ENCODE assay signal across 9 cellular contexts in genomic region chr16:4323071-4323844, GRCh38. TPM values are rescaled to one million over a fixed set of nuclear protein-coding genes. Genes with fewer than 3 reads are reported as not detected.
DNase-seq lines count a peak whose midpoint lies in the region; ATAC-seq and TF ChIP-seq lines count a peak whose summit lies in the region.
"Had no signal": no experiment of that assay in that cellular context is flagged by ENCODE, and none has a peak within 500 bp of the region (broad histone marks: within the 10 kb centered on the region; RNA-seq: fewer than 3 reads in every experiment).

No MANE protein-coding gene starts in this region.

- no peaks in the 10 kb centered on the region for H3K9me3 Mint-ChIP-seq in mesothelial cell of epicardium
- no peaks in the 10 kb centered on the region for H3K9me3 Mint-ChIP-seq in T-helper 2 cell treated with Interferon-gamma antibody and Interleukin-4, amounts not matched to agents 5 μg/mL and 100 μg/mL, for 36 hours
- H3K9me3 Mint-ChIP-seq in activated T-helper 1 cell treated with anti-CD3 and anti-CD28 coated beads, Interleukin-12 subunit alpha, Interleukin-12 subunit beta, Interleukin-2, Interleukin-4 antibody, amounts not matched to agents 30 ng/mL and 10 ng/mL and 1 ng/mL, durations not matched to agents 14 hours and 24 hours and 36 hours, result no peaks in the 10 kb centered on the region

- H3K36me3 ChIP-seq in esophagus muscularis mucosa, result no peaks in the 10 kb centered on the region
- no peaks in the 10 kb centered on the region for H3K36me3 ChIP-seq in thyroid gland

- H3K27me3 Mint-ChIP-seq in mesothelial cell of epicardium (ENCODE audit: low read depth), result no peaks in the 10 kb centered on the region
- H3K27me3 Mint-ChIP-seq in T-helper 2 cell treated with Interferon-gamma antibody and Interleukin-4, amounts not matched to agents 5 μg/mL and 100 μg/mL, for 36 hours (ENCODE audit: low read depth), result peaks cover 9% of the 10 kb centered on the region
- H3K27me3 Mint-ChIP-seq in activated T-helper 1 cell treated with anti-CD3 and anti-CD28 coated beads, Interleukin-12 subunit alpha, Interleukin-12 subunit beta, Interleukin-2, Interleukin-4 antibody, amounts not matched to agents 30 ng/mL and 10 ng/mL and 1 ng/mL, durations not matched to agents 14 hours and 24 hours and 36 hours (ENCODE audit: insufficient read depth), result peaks cover 10% of the 10 kb centered on the region

- ATAC-seq in GM21723 (IDR thresholded peaks at IDR 0.05; ENCODE audit: unreplicated experiment), result no peak

- peaks cover 78 to 100% (median 100%) of the 10 kb centered on the region in 4 donors for H3K4me1 ChIP-seq in esophagus muscularis mucosa
- peaks cover 77 to 92% of the 10 kb centered on the region in 2 donors for H3K4me1 ChIP-seq in thyroid gland

- peak overlapping the region; percentile 95 for H3K27ac Mint-ChIP-seq in mesothelial cell of epicardium
- no peak overlapping the region for H3K27ac Mint-ChIP-seq in T-helper 2 cell treated with Interferon-gamma antibody and Interleukin-4, amounts not matched to agents 5 μg/mL and 100 μg/mL, for 36 hours
- no peak overlapping the region for H3K27ac Mint-ChIP-seq in activated T-helper 1 cell treated with anti-CD3 and anti-CD28 coated beads, Interleukin-12 subunit alpha, Interleukin-12 subunit beta, Interleukin-2, Interleukin-4 antibody, amounts not matched to agents 30 ng/mL and 10 ng/mL and 1 ng/mL, durations not matched to agents 14 hours and 24 hours and 36 hours

- H3K27ac ChIP-seq in esophagus muscularis mucosa (replicated peaks in 1 of 4) (peak overlapping the region; percentile 96 to 97 (median 96)), thyroid gland (peak overlapping the region; percentile 81 to 95 (median 93))

- H3K4me3 ChIP-seq in esophagus muscularis mucosa (peak overlapping the region; percentile 12 to 31 (median 23)), thyroid gland (replicated peaks in 1 of 3) (no peak overlapping the region)

- TF ChIP-seq POLR2A in esophagus muscularis mucosa (IDR thresholded peaks at IDR 0.05; ENCODE audit: low read depth), result no peak
- peak in 1 of 2 donors; percentile 8 for TF ChIP-seq POLR2A in thyroid gland (IDR thresholded peaks at IDR 0.05)

- peak; percentile 46 for DNase-seq in NCI-H226
- DNase-seq in esophagus muscularis mucosa (ENCODE audit: extremely low spot score), result no peak
- DNase-seq in mesothelial cell of epicardium (ENCODE audit: low spot score in 2 of 2, unreplicated experiment in 2 of 2), result peak in 1 of 2 experiments; percentile 50
- peak; percentile 75 to 83 for DNase-seq in thyroid gland
- no peak for DNase-seq in T-helper 2 cell treated with Interferon-gamma antibody and Interleukin-4, amounts not matched to agents 5 μg/mL and 100 μg/mL, for 36 hours (ENCODE audit: low spot score)
- DNase-seq in activated T-helper 1 cell treated with anti-CD3 and anti-CD28 coated beads, Interleukin-12 subunit alpha, Interleukin-12 subunit beta, Interleukin-2, Interleukin-4 antibody, amounts not matched to agents 30 ng/mL and 10 ng/mL and 1 ng/mL, durations not matched to agents 14 hours and 24 hours and 36 hours (ENCODE audit: low spot score), result no peak
- no peak for DNase-seq in GM19240 (ENCODE audit: insufficient read length, low spot score)
- DNase-seq: activated T-cell treated with anti-CD3 and anti-CD28 coated beads, Interleukin-2, amount 50 U/mL, for 1 hour had no signal

- intact Hi-C loops in esophagus muscularis mucosa (cut with DNase I) (no loop called here), thyroid gland (cut with DNase I) (no loop called here)
- intact Hi-C loops in activated T-helper 1 cell treated with anti-CD3 and anti-CD28 coated beads, Interleukin-12 subunit alpha, Interleukin-12 subunit beta, Interleukin-2, Interleukin-4 antibody, amounts not matched to agents 30 ng/mL and 10 ng/mL and 1 ng/mL, durations not matched to agents 14 hours and 24 hours and 36 hours (cut with micrococcal nuclease), result no loop called here

- peaks cover 55% of the 10 kb centered on the region for H3K4me1 Mint-ChIP-seq in mesothelial cell of epicardium
- peaks cover 6% of the 10 kb centered on the region for H3K4me1 Mint-ChIP-seq in T-helper 2 cell treated with Interferon-gamma antibody and Interleukin-4, amounts not matched to agents 5 μg/mL and 100 μg/mL, for 36 hours (ENCODE audit: low read depth)
- H3K4me1 Mint-ChIP-seq in activated T-helper 1 cell treated with anti-CD3 and anti-CD28 coated beads, Interleukin-12 subunit alpha, Interleukin-12 subunit beta, Interleukin-2, Interleukin-4 antibody, amounts not matched to agents 30 ng/mL and 10 ng/mL and 1 ng/mL, durations not matched to agents 14 hours and 24 hours and 36 hours (ENCODE audit: low read depth), result peaks cover 7% of the 10 kb centered on the region

- TF ChIP-seq EP300 in esophagus muscularis mucosa (IDR thresholded peaks at IDR 0.05), result no peak

- H3K4me3 Mint-ChIP-seq in mesothelial cell of epicardium, result no peak overlapping the region
- H3K4me3 Mint-ChIP-seq in T-helper 2 cell treated with Interferon-gamma antibody and Interleukin-4, amounts not matched to agents 5 μg/mL and 100 μg/mL, for 36 hours, result no peak overlapping the region
- H3K4me3 Mint-ChIP-seq in activated T-helper 1 cell treated with anti-CD3 and anti-CD28 coated beads, Interleukin-12 subunit alpha, Interleukin-12 subunit beta, Interleukin-2, Interleukin-4 antibody, amounts not matched to agents 30 ng/mL and 10 ng/mL and 1 ng/mL, durations not matched to agents 14 hours and 24 hours and 36 hours, result no peak overlapping the region

- WGBS in esophagus muscularis mucosa, result 63% methylated on average over 7 of the region's 21 CpGs
- 44 to 50% methylated on average over 7 to 10 of the region's 21 CpGs for WGBS in thyroid gland, 2 donors

- H3K27me3 ChIP-seq in esophagus muscularis mucosa (no peaks in the 10 kb centered on the region), thyroid gland (no peaks in the 10 kb centered on the region)

- H3K36me3 Mint-ChIP-seq in mesothelial cell of epicardium, result no peaks in the 10 kb centered on the region
- H3K36me3 Mint-ChIP-seq in T-helper 2 cell treated with Interferon-gamma antibody and Interleukin-4, amounts not matched to agents 5 μg/mL and 100 μg/mL, for 36 hours (ENCODE audit: low read depth), result no peaks in the 10 kb centered on the region
- no peaks in the 10 kb centered on the region for H3K36me3 Mint-ChIP-seq in activated T-helper 1 cell treated with anti-CD3 and anti-CD28 coated beads, Interleukin-12 subunit alpha, Interleukin-12 subunit beta, Interleukin-2, Interleukin-4 antibody, amounts not matched to agents 30 ng/mL and 10 ng/mL and 1 ng/mL, durations not matched to agents 14 hours and 24 hours and 36 hours (ENCODE audit: low read depth)

- no peak for TF ChIP-seq CTCF in esophagus muscularis mucosa (IDR thresholded peaks at IDR 0.05)
- TF ChIP-seq CTCF in mesothelial cell of epicardium (IDR thresholded peaks at IDR 0.05; ENCODE audit: unreplicated experiment), result no peak
- no peak for TF ChIP-seq CTCF in thyroid gland (IDR thresholded peaks at IDR 0.05)

- H3K9me3 ChIP-seq in esophagus muscularis mucosa (no peaks in the 10 kb centered on the region), thyroid gland (no peaks in the 10 kb centered on the region)

RNA-seq across cellular contexts. Expression of gene GLIS2, which starts 7.4 kb away (rescaled TPM):
- total RNA-seq in esophagus muscularis mucosa, result 10 to 100 TPM; 10.8 to 32.6 (median 14.9) TPM
- total RNA-seq in mesothelial cell of epicardium, result 78.2 to 80.3 TPM (median 79.6 TPM) in 3 replicates
- total RNA-seq in thyroid gland, result 1 to 10 TPM; 5.5 to 7.6 (median 6.7) TPM
- 0.54 TPM in 2 replicates for total RNA-seq in activated T-helper 1 cell treated with anti-CD3 and anti-CD28 coated beads, Interleukin-12 subunit alpha, Interleukin-12 subunit beta, Interleukin-2, Interleukin-4 antibody, amounts not matched to agents 30 ng/mL and 10 ng/mL and 1 ng/mL, durations not matched to agents 14 hours and 24 hours and 36 hours

RNA-seq across cellular contexts. Expression of gene PAM16, which starts 27.9 kb away (rescaled TPM):
- total RNA-seq in esophagus muscularis mucosa, result 10 to 100 TPM; 24.5 to 44.1 (median 40.2) TPM
- total RNA-seq in mesothelial cell of epicardium, result 31.8 to 35.6 TPM (median 33.6 TPM) in 3 replicates
- total RNA-seq in thyroid gland, result 10 to 100 TPM in 3 of 4 donors, 1 to 10 TPM in 1; 5.6 to 60.2 (median 27.3) TPM
- 91.5 and 106 TPM in 2 replicates for total RNA-seq in activated T-helper 1 cell treated with anti-CD3 and anti-CD28 coated beads, Interleukin-12 subunit alpha, Interleukin-12 subunit beta, Interleukin-2, Interleukin-4 antibody, amounts not matched to agents 30 ng/mL and 10 ng/mL and 1 ng/mL, durations not matched to agents 14 hours and 24 hours and 36 hours

RNA-seq across cellular contexts. Expression of gene VASN, which starts 48.4 kb away (rescaled TPM):
- 10 to 100 TPM in 3 of 4 donors, 1 to 10 TPM in 1; 7.1 to 31.3 (median 21.7) TPM for total RNA-seq in esophagus muscularis mucosa
- 36.7 to 37.6 TPM (median 37.5 TPM) in 3 replicates for total RNA-seq in mesothelial cell of epicardium
- 10 to 100 TPM; 21.9 to 47.0 (median 28.8) TPM for total RNA-seq in thyroid gland
- total RNA-seq in activated T-helper 1 cell treated with anti-CD3 and anti-CD28 coated beads, Interleukin-12 subunit alpha, Interleukin-12 subunit beta, Interleukin-2, Interleukin-4 antibody, amounts not matched to agents 30 ng/mL and 10 ng/mL and 1 ng/mL, durations not matched to agents 14 hours and 24 hours and 36 hours, result 0.18 TPM in 1 of 2 replicates, not detected in the other

RNA-seq across cellular contexts. Expression of gene TFAP4, which starts 50.4 kb away (rescaled TPM):
- 1 to 10 TPM; 2.8 to 4.6 (median 3.7) TPM for total RNA-seq in esophagus muscularis mucosa
- total RNA-seq in mesothelial cell of epicardium, result 28.8 to 33.7 TPM (median 29.5 TPM) in 3 replicates
- 1 to 10 TPM; 3.8 to 6.3 (median 5.4) TPM for total RNA-seq in thyroid gland
- 48.3 and 49.2 TPM in 2 replicates for total RNA-seq in activated T-helper 1 cell treated with anti-CD3 and anti-CD28 coated beads, Interleukin-12 subunit alpha, Interleukin-12 subunit beta, Interleukin-2, Interleukin-4 antibody, amounts not matched to agents 30 ng/mL and 10 ng/mL and 1 ng/mL, durations not matched to agents 14 hours and 24 hours and 36 hours

Comparison
In these comparisons a context has a peak if more than half of its experiments do, and no peak if none do; other contexts are left out.
1. DNase-seq: peak in NCI-H226 (single experiment) and thyroid gland (2 of 2); none in esophagus muscularis mucosa (single experiment), T-helper 2 cell treated with Interferon-gamma antibody and Interleukin-4, amounts not matched to agents 5 μg/mL and 100 μg/mL, for 36 hours (single experiment), activated T-helper 1 cell treated with anti-CD3 and anti-CD28 coated beads, Interleukin-12 subunit alpha, Interleukin-12 subunit beta, Interleukin-2, Interleukin-4 antibody, amounts not matched to agents 30 ng/mL and 10 ng/mL and 1 ng/mL, durations not matched to agents 14 hours and 24 hours and 36 hours (single experiment) and GM19240 (single experiment).
2. H3K4me3 ChIP-seq: peak in esophagus muscularis mucosa (4 of 4); none in thyroid gland (0 of 3).